1 cellular context compared by ENCODE assay signal in the genomic region with DNA sequence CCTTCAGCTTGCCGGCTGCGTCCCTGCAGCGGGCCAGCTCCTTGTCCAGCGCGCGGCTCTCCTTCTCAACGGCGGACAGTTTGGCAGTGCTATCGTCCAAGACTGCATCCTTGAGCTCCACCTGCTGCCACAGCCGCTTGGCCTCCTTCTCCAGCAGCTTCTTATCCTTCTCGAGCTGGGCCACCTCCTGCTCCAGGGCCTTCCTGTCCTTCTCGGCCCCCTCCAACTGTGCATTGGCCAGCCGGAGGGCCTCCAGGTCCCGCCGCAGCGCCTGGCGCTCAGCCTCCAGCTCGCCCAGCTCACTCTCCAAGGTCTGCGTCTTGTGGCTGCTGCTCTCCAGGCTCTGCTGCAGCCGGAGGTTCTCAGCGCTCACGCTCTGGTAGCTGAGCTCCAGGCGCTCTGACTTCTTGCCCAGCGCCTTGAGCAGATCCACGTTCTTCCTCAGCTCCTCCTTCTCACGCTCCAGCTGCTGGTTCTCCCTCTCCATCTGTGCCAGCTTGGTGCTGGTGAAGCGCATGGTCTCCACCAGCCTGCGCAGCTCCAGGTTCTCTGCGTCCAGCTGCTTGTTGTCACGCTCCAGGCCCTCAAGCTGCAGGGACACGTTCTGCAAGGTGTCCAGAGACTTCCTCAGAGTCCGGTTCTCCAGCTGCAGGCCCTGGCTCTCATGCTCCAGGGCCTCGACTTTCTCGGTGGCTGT.
TF ChIP-seq lines count a peak whose summit lies in the region.

No MANE protein-coding gene starts in this region.

TF ChIP-seq in endothelial cell of umbilical vein, 7 proteins besides CTCF, POLR2A, EP300 and RAD21:
- TF ChIP-seq GATA2 (IDR thresholded peaks at IDR 0.05; ENCODE audit: insufficient read depth, insufficient read length, low read depth, low read length) (no peak), MYC (IDR thresholded peaks at IDR 0.05; ENCODE audit: low read depth, low read length) (no peak), EZH2 (IDR thresholded peaks at IDR 0.05; ENCODE audit: borderline replicate concordance, low read depth, low read length, severe bottlenecking) (no peak), POLR2AphosphoS5 (IDR thresholded peaks at IDR 0.05; ENCODE audit: insufficient read depth, low read depth, low read length) (no peak), FOS (IDR thresholded peaks at IDR 0.05; ENCODE audit: borderline replicate concordance, insufficient read depth, low read length) (no peak), JUN (IDR thresholded peaks at IDR 0.05; ENCODE audit: borderline replicate concordance, insufficient read depth, insufficient read length, low read depth) (no peak)
- TF ChIP-seq, protein P1, sequence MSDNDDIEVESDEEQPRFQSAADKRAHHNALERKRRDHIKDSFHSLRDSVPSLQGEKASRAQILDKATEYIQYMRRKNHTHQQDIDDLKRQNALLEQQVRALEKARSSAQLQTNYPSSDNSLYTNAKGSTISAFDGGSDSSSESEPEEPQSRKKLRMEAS (IDR thresholded peaks at IDR 0.05; ENCODE audit: insufficient read depth, insufficient read length): no peak
